In genomic region chr18:49813071-49813320, GRCh38 we compare ENCODE assay signal across 8 cellular contexts. TPM values are rescaled to one million over a fixed set of nuclear protein-coding genes. Genes with fewer than 3 reads are reported as not detected.
DNase-seq lines count a peak whose midpoint lies in the region; ATAC-seq, FAIRE-seq and TF ChIP-seq lines count a peak whose summit lies in the region.

No MANE protein-coding gene starts in this region.

- peak overlapping the region; percentile 93 for H3K27ac ChIP-seq in SJCRH30
- peak overlapping the region; percentile 97 for H3K27ac ChIP-seq in upper lobe of right lung

- H3K9me3 ChIP-seq in SJCRH30 (replicated peaks), result 0 out of 2 replicates have a peak, but pooled peaks cover 6% of the 10 kb centered on the region
- H3K9me3 ChIP-seq in upper lobe of right lung, result no peaks in the 10 kb centered on the region

- H3K4me3 ChIP-seq in SJCRH30 (peak overlapping the region; percentile 83), upper lobe of right lung (peak overlapping the region; percentile 78)

- DNase-seq in COLO668 (lab: John Stamatoyannopoulos, UW; ENCODE audit: unreplicated experiment), result peak; percentile 65
- peak; percentile 9 for DNase-seq in GM19239 (ENCODE audit: insufficient read length, low spot score)
- peak; percentile 57 to 60 for DNase-seq in SJCRH30
- DNase-seq in effector memory CD8-positive, alpha-beta T cell, result no peak
- peak in 1 of 2 donors; percentile 16 for DNase-seq in memory B cell (ENCODE audit: low spot score in 2 of 2)
- peak; percentile 78 for DNase-seq in upper lobe of right lung
- DNase-seq in GDM1 (lab: John Stamatoyannopoulos, UW), result no peak

- H3K27me3 ChIP-seq in SJCRH30 (no peaks in the 10 kb centered on the region), upper lobe of right lung (no peaks in the 10 kb centered on the region)

- peak overlapping the region; percentile 92 to 96 for H3K27ac Mint-ChIP-seq in effector memory CD8-positive, alpha-beta T cell
- H3K27ac Mint-ChIP-seq in memory B cell, result peak overlapping the region; percentile 87

- H3K4me1 ChIP-seq in SJCRH30, result peaks cover 8% of the 10 kb centered on the region
- H3K4me1 ChIP-seq in upper lobe of right lung, result peaks cover 25% of the 10 kb centered on the region

- no peaks in the 10 kb centered on the region for H3K27me3 Mint-ChIP-seq in effector memory CD8-positive, alpha-beta T cell
- H3K27me3 Mint-ChIP-seq in memory B cell, result no peaks in the 10 kb centered on the region

- peak overlapping the region; percentile 91 to 97 for H3K4me3 Mint-ChIP-seq in effector memory CD8-positive, alpha-beta T cell
- H3K4me3 Mint-ChIP-seq in memory B cell, result peak overlapping the region; percentile 95

- intact Hi-C loops in upper lobe of right lung (cut with DNase I), result no loop called here

- no peak for FAIRE-seq in GM19239 (lab: Jason Lieb, UNC)

- no peaks in the 10 kb centered on the region for H3K9me3 Mint-ChIP-seq in effector memory CD8-positive, alpha-beta T cell
- peaks cover 8% of the 10 kb centered on the region for H3K9me3 Mint-ChIP-seq in memory B cell

- H3K4me1 Mint-ChIP-seq in effector memory CD8-positive, alpha-beta T cell (ENCODE audit: low read depth in 2 of 2), result peaks cover 47 to 62% of the 10 kb centered on the region in 2 donors
- peaks cover 15% of the 10 kb centered on the region for H3K4me1 Mint-ChIP-seq in memory B cell

- peaks cover 10% of the 10 kb centered on the region for H3K36me3 Mint-ChIP-seq in effector memory CD8-positive, alpha-beta T cell (ENCODE audit: insufficient read depth)
- peaks cover 12% of the 10 kb centered on the region for H3K36me3 Mint-ChIP-seq in memory B cell

- H3K36me3 ChIP-seq in SJCRH30, result 0 out of 2 replicates have a peak, but pooled peaks cover 8% of the 10 kb centered on the region
- H3K36me3 ChIP-seq in upper lobe of right lung, result no peaks in the 10 kb centered on the region

- ATAC-seq in HG03280 (IDR thresholded peaks at IDR 0.05; ENCODE audit: unreplicated experiment), result peak; percentile 35
- peak; percentile 2 for ATAC-seq in effector memory CD8-positive, alpha-beta T cell (replicated peaks)
- ATAC-seq in memory B cell (ENCODE audit: low read depth), result no peak
- ATAC-seq in upper lobe of right lung, result peak; percentile 53

- no peak for TF ChIP-seq CTCF in upper lobe of right lung (IDR thresholded peaks at IDR 0.05)

RNA-seq across cellular contexts. Expression of gene ACAA2, which starts 0.3 kb away (rescaled TPM):
- total RNA-seq in SJCRH30 (2014; rRNA removed; shearing (Covaris generic)), result 126 and 133 TPM in 2 replicates
- total RNA-seq in upper lobe of right lung, result 68.9 TPM

Comparison
In these comparisons a context has a peak if more than half of its experiments do, and no peak if none do; other contexts are left out.
1. DNase-seq: peak in COLO668 (single experiment), GM19239 (single experiment), SJCRH30 (2 of 2) and upper lobe of right lung (single experiment); none in effector memory CD8-positive, alpha-beta T cell (0 of 3) and GDM1 (single experiment).